1 cellular context compared by ENCODE assay signal in genomic region chr14:20632831-20633771, GRCh38.
TF ChIP-seq lines count a peak whose summit lies in the region.

No MANE protein-coding gene starts in this region.

TF ChIP-seq in HEK293, 187 proteins besides CTCF, POLR2A, EP300 and RAD21 (continued from another document and continues in another):
- no peak for TF ChIP-seq GLIS2 (tag by site-specific recombination; IDR thresholded peaks at IDR 0.05)
- peak; percentile 43; the same call in 1 of the 2 replicates for TF ChIP-seq PRDM1 (tag by site-specific recombination; IDR thresholded peaks at IDR 0.05)
- no peak for TF ChIP-seq ZNF529 (tag by site-specific recombination; IDR thresholded peaks at IDR 0.05; ENCODE audit: insufficient replicate concordance)
- no peak for TF ChIP-seq ZBTB7A (tag by site-specific recombination; IDR thresholded peaks at IDR 0.05; ENCODE audit: low read depth)
- 0 out of 2 replicates have a peak, but pooled peaks have one; percentile 29 for TF ChIP-seq ZNF518A (tag by site-specific recombination; conservative IDR thresholded peaks at IDR 0.05; ENCODE audit: low read depth)
- no peak for TF ChIP-seq ZNF37A (tag by site-specific recombination; IDR thresholded peaks at IDR 0.05)
- TF ChIP-seq ZNF138 (tag by site-specific recombination; IDR thresholded peaks at IDR 0.05; ENCODE audit: borderline replicate concordance) = no peak
- TF ChIP-seq SALL2 (tag by site-specific recombination; IDR thresholded peaks at IDR 0.05; ENCODE audit: borderline replicate concordance) = no peak
- no peak for TF ChIP-seq ZNF133 (tag by site-specific recombination; IDR thresholded peaks at IDR 0.05)
- no peak for TF ChIP-seq ZNF843 (tag by site-specific recombination; IDR thresholded peaks at IDR 0.05)
- TF ChIP-seq SCRT1 (tag by site-specific recombination; IDR thresholded peaks at IDR 0.05; ENCODE audit: borderline replicate concordance) = no peak
- TF ChIP-seq ZNF596 (tag by site-specific recombination; IDR thresholded peaks at IDR 0.05) = no peak; the same call in 1 of the 2 replicates
- no peak for TF ChIP-seq ZNF202 (tag by site-specific recombination; IDR thresholded peaks at IDR 0.05; ENCODE audit: borderline replicate concordance)
- TF ChIP-seq KLF7 (tag by site-specific recombination; IDR thresholded peaks at IDR 0.05; ENCODE audit: borderline replicate concordance) = no peak
- peak; percentile 40; the same call in 1 of the 2 replicates for TF ChIP-seq ZBTB10 (tag by site-specific recombination; IDR thresholded peaks at IDR 0.05)
- peak; percentile 6 for TF ChIP-seq ZNF510 (tag by site-specific recombination; IDR thresholded peaks at IDR 0.05; ENCODE audit: insufficient replicate concordance)
- no peak for TF ChIP-seq RBAK (tag by site-specific recombination; IDR thresholded peaks at IDR 0.05)
- no peak for TF ChIP-seq WT1 (tag by site-specific recombination; IDR thresholded peaks at IDR 0.05)
- peak; percentile 75 for TF ChIP-seq ZBTB17 (tag by site-specific recombination; IDR thresholded peaks at IDR 0.05)
- peak; percentile 9 for TF ChIP-seq ZBTB26 (tag by site-specific recombination; optimal IDR thresholded peaks at IDR 0.05)
- TF ChIP-seq KLF10 (tag by site-specific recombination; IDR thresholded peaks at IDR 0.05) = peak; percentile 79
- TF ChIP-seq ZNF555 (tag by site-specific recombination; conservative IDR thresholded peaks at IDR 0.05) = no peak
- no peak for TF ChIP-seq ZNF48 (tag by site-specific recombination; IDR thresholded peaks at IDR 0.05)
- peak; percentile 38; the same call in 1 of the 2 replicates for TF ChIP-seq ZNF580 (tag by site-specific recombination; IDR thresholded peaks at IDR 0.05)
- TF ChIP-seq YY2 (tag by site-specific recombination; IDR thresholded peaks at IDR 0.05) = no peak
- no peak for TF ChIP-seq ZNF169 (tag by site-specific recombination; IDR thresholded peaks at IDR 0.05)
- no peak for TF ChIP-seq ZNF19 (tag by site-specific recombination; IDR thresholded peaks at IDR 0.05; ENCODE audit: low read depth)
- TF ChIP-seq KLF1 (tag by site-specific recombination; IDR thresholded peaks at IDR 0.05) = no peak; the same call in 1 of the 2 replicates
- TF ChIP-seq PRDM10 (tag by site-specific recombination; IDR thresholded peaks at IDR 0.05) = peak; percentile 35; the same call in 1 of the 2 replicates
- peak; percentile 73 for TF ChIP-seq ZXDB (tag by site-specific recombination; IDR thresholded peaks at IDR 0.05)
- peak; percentile 14; the same call in 1 of the 2 replicates for TF ChIP-seq ZSCAN30 (tag by site-specific recombination; IDR thresholded peaks at IDR 0.05)
- no peak for TF ChIP-seq KLF9 (tag by site-specific recombination; IDR thresholded peaks at IDR 0.05; ENCODE audit: low read depth)
- no peak for TF ChIP-seq ZNF274 (IDR thresholded peaks at IDR 0.05; ENCODE audit: low read length)
- TF ChIP-seq ZNF274 (tag by site-specific recombination; IDR thresholded peaks at IDR 0.05; ENCODE audit: borderline replicate concordance) = no peak
- TF ChIP-seq OVOL3 (tag by site-specific recombination; IDR thresholded peaks at IDR 0.05) = no peak
- TF ChIP-seq ZBTB21 (tag by site-specific recombination; IDR thresholded peaks at IDR 0.05) = peak; percentile 36; the same call in 1 of the 2 replicates
- no peak for TF ChIP-seq ZBTB1 (tag by site-specific recombination; IDR thresholded peaks at IDR 0.05)
- no peak for TF ChIP-seq ZSCAN18 (tag by site-specific recombination; IDR thresholded peaks at IDR 0.05)
- TF ChIP-seq ZNF513 (tag by site-specific recombination; IDR thresholded peaks at IDR 0.05) = peak; percentile 84
- peak; percentile 83 for TF ChIP-seq ZNF184 (tag by site-specific recombination; IDR thresholded peaks at IDR 0.05)
- no peak for TF ChIP-seq ZNF768 (tag by site-specific recombination; IDR thresholded peaks at IDR 0.05)
- TF ChIP-seq, protein P1, sequence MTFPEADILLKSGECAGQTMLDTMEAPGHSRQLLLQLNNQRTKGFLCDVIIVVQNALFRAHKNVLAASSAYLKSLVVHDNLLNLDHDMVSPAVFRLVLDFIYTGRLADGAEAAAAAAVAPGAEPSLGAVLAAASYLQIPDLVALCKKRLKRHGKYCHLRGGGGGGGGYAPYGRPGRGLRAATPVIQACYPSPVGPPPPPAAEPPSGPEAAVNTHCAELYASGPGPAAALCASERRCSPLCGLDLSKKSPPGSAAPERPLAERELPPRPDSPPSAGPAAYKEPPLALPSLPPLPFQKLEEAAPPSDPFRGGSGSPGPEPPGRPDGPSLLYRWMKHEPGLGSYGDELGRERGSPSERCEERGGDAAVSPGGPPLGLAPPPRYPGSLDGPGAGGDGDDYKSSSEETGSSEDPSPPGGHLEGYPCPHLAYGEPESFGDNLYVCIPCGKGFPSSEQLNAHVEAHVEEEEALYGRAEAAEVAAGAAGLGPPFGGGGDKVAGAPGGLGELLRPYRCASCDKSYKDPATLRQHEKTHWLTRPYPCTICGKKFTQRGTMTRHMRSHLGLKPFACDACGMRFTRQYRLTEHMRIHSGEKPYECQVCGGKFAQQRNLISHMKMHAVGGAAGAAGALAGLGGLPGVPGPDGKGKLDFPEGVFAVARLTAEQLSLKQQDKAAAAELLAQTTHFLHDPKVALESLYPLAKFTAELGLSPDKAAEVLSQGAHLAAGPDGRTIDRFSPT (tag by site-specific recombination; IDR thresholded peaks at IDR 0.05) = no peak
